In genomic region chr3:124033360-124034015, GRCh38 we compare ENCODE assay signal across 9 cellular contexts. TPM values are rescaled to one million over a fixed set of nuclear protein-coding genes. Genes with fewer than 3 reads are reported as not detected.
DNase-seq lines count a peak whose midpoint lies in the region; ATAC-seq, FAIRE-seq and TF ChIP-seq lines count a peak whose summit lies in the region.
"Had no signal": no experiment of that assay in that cellular context is flagged by ENCODE, and none has a peak within 500 bp of the region (broad histone marks: within the 10 kb centered on the region; RNA-seq: fewer than 3 reads in every experiment).

KALRN (plus strand) TSS chr3:124033369.

- CTCF ChIA-PET in activated CD4-positive, alpha-beta T cell treated with anti-CD3 and anti-CD28 coated beads, Interleukin-2, amount 10 ng/mL, durations not matched to agents 7 days and 5 days (lab: Charles Lee), result interaction anchor here (1.1 to 1.8 kb wide), 8 partner anchors 10 to 94 kb away, joined by 3 to 5 read pairs (median 4); no protein-coding TSS in a partner anchor
- CTCF ChIA-PET in GM12878 (lab: Yijun Ruan, JAX), result interaction anchor here (0.6 to 1.3 kb wide), 7 partner anchors 9 to 492 kb away, joined by 3 to 5 read pairs (median 4); no protein-coding TSS in a partner anchor

- H3K27ac ChIP-seq in GM12878 (ENCODE audit: control insufficient read depth, insufficient read depth) (no peak within 1 kb of the TSS), iPS-20b (ENCODE audit: low read length) (no peak within 1 kb of the TSS), skin epidermis (peak within 1 kb of the TSS in 19 of 21 experiments; percentile 51 to 92 (median 76))
- H3K27ac ChIP-seq: epithelial cell of prostate had no signal

- no peak for FAIRE-seq in GM12878 (lab: Jason Lieb, UNC)

- intact Hi-C loops in GM12878 (cut with micrococcal nuclease; ENCODE audit: unreplicated experiment), result no loop called here

- H2AFZ ChIP-seq in GM12878 (ENCODE audit: control insufficient read depth, low read depth, low read length), result no peak within 1 kb of the TSS; the same call in none of the 2 replicates

- no peaks in the 10 kb centered on the region; the same call in 2 of the 3 replicates for H3K9me3 ChIP-seq in GM12878 (replicated peaks; ENCODE audit: control insufficient read depth, insufficient read depth, low read length)
- no peaks in the 10 kb centered on the region for H3K9me3 ChIP-seq in iPS-20b (ENCODE audit: insufficient read depth, low read depth, low read length)

- RAD21 ChIA-PET in GM12878 (lab: Charles Lee; ENCODE audit: unreplicated experiment), result interaction anchor here (0.8 to 1.0 kb wide), 2 partner anchors 51 to 248 kb away, joined by 3 to 4 read pairs; no protein-coding TSS in a partner anchor

- in situ Hi-C loops in GM12878 (cut with MboI), result no loop called here

- H3K36me3 Mint-ChIP-seq in activated CD4-positive, alpha-beta T cell treated with anti-CD3 and anti-CD28 coated beads, Interleukin-2, amount 10 ng/mL, durations not matched to agents 7 days and 5 days (ENCODE audit: low read depth), result no peaks in the 10 kb centered on the region

- TF ChIP-seq CTCF in GM12878 (IDR thresholded peaks at IDR 0.05 in 2 of 3, conservative IDR thresholded peaks at IDR 0.05 in 1 of 3; ENCODE audit: control insufficient read depth in 2 of 3, extremely low read depth in 1 of 3, insufficient read depth in 1 of 3, low read depth in 3 of 3, low read length in 3 of 3), result no peak

- no peaks in the 10 kb centered on the region for H3K36me3 ChIP-seq in GM12878 (ENCODE audit: control insufficient read depth in 2 of 2, insufficient read depth in 2 of 2, low read length in 1 of 2)
- H3K36me3 ChIP-seq in iPS-20b (ENCODE audit: insufficient read depth, low read depth, low read length), result no peaks in the 10 kb centered on the region

- H3K27me3 ChIP-seq in GM12878 (replicated peaks in 1 of 2; ENCODE audit: control insufficient read depth in 2 of 2, insufficient read depth in 2 of 2, low read length in 1 of 2) (peaks cover 6 to 21% of the 10 kb centered on the region in 2 experiments), iPS-20b (ENCODE audit: insufficient read depth, low read length) (peaks cover 73% of the 10 kb centered on the region)

- peak within 1 kb of the TSS; percentile 55; the same call in 1 of the 2 replicates for H3K4me3 ChIP-seq in GM12878
- H3K4me3 ChIP-seq in iPS-20b (ENCODE audit: low read length), result peak within 1 kb of the TSS; percentile 81
- H3K4me3 ChIP-seq in skin epidermis, result peak within 1 kb of the TSS; percentile 48 to 74 (median 62)

- 13% methylated on average over 59 of the region's 63 CpGs for WGBS in GM12878 (ENCODE audit: insufficient coverage, insufficient replicate concordance, low lambda C conversion rate, missing lambda C conversion rate)

- peak within 1 kb of the TSS; percentile 41 for H3K4me3 Mint-ChIP-seq in activated CD4-positive, alpha-beta T cell treated with anti-CD3 and anti-CD28 coated beads, Interleukin-2, amount 10 ng/mL, durations not matched to agents 7 days and 5 days

- BruUV-seq in GM12878 (replicated peaks; lab: Mats Ljungman, UMichigan), result no TSS peak

- no peaks in the 10 kb centered on the region for H3K9me3 Mint-ChIP-seq in activated CD4-positive, alpha-beta T cell treated with anti-CD3 and anti-CD28 coated beads, Interleukin-2, amount 10 ng/mL, durations not matched to agents 7 days and 5 days

- TF ChIP-seq RAD21 in GM12878 (IDR thresholded peaks at IDR 0.05; ENCODE audit: insufficient read depth, low read depth, low read length), result no peak

- peak within 1 kb of the TSS; percentile 75; the same call in 1 of the 2 replicates for H3K4me2 ChIP-seq in GM12878 (ENCODE audit: control insufficient read depth, insufficient read depth)

- no peak within 1 kb of the TSS for H3K27ac Mint-ChIP-seq in activated CD4-positive, alpha-beta T cell treated with anti-CD3 and anti-CD28 coated beads, Interleukin-2, amount 10 ng/mL, durations not matched to agents 7 days and 5 days

- POLR2A ChIA-PET in activated CD4-positive, alpha-beta T cell treated with anti-CD3 and anti-CD28 coated beads, Interleukin-2, amount 10 ng/mL, durations not matched to agents 7 days and 5 days (lab: Charles Lee), result no interaction called here
- POLR2A ChIA-PET in GM12878 (lab: Charles Lee), result no interaction called here

- peaks cover 53% of the 10 kb centered on the region for H3K27me3 Mint-ChIP-seq in activated CD4-positive, alpha-beta T cell treated with anti-CD3 and anti-CD28 coated beads, Interleukin-2, amount 10 ng/mL, durations not matched to agents 7 days and 5 days

- SMC1A ChIA-PET in GM12878 (lab: Charles Lee; ENCODE audit: uncharacterized antibody, unreplicated experiment), result interaction anchor here (0.8 kb wide), 1 partner anchor 373 kb away, joined by 3 read pairs; no protein-coding TSS in a partner anchor

- no peaks in the 10 kb centered on the region for H3K4me1 ChIP-seq in GM12878 (ENCODE audit: control insufficient read depth, insufficient read depth, low read length)
- peaks cover 2% of the 10 kb centered on the region; the same call in 1 of the 2 replicates for H3K4me1 ChIP-seq in iPS-20b (ENCODE audit: insufficient read depth, low read length)

- H3K9ac ChIP-seq in GM12878 (ENCODE audit: control insufficient read depth, insufficient read depth, low read length) (no peak within 1 kb of the TSS), iPS-20b (ENCODE audit: low read depth, low read length) (peak within 1 kb of the TSS; percentile 67)

- no peaks in the 10 kb centered on the region for H4K20me1 ChIP-seq in GM12878 (ENCODE audit: control insufficient read depth, insufficient read depth)

- H3K4me1 Mint-ChIP-seq in activated CD4-positive, alpha-beta T cell treated with anti-CD3 and anti-CD28 coated beads, Interleukin-2, amount 10 ng/mL, durations not matched to agents 7 days and 5 days, result peaks cover 14% of the 10 kb centered on the region

- no peak for TF ChIP-seq EP300 in GM12878 (IDR thresholded peaks at IDR 0.05; ENCODE audit: borderline replicate concordance in 1 of 2, control insufficient read depth in 1 of 2, low read depth in 2 of 2, low read length in 2 of 2)

- DNase-seq in activated CD4-positive, alpha-beta T cell treated with anti-CD3 and anti-CD28 coated beads, Interleukin-2, amount 10 ng/mL, durations not matched to agents 7 days and 5 days, result no peak
- DNase-seq in activated CD4-positive, alpha-beta T cell treated with anti-CD3 and anti-CD28 coated beads for 4 hours, result no peak
- DNase-seq in GM12878 (ENCODE audit: low read depth, low spot score) (no peak), AML-193 (lab: John Stamatoyannopoulos, UW) (no peak)

- no peaks in the 10 kb centered on the region for H3K79me2 ChIP-seq in GM12878 (ENCODE audit: control insufficient read depth, insufficient read depth, low read length)

- peak; percentile 9 for ATAC-seq in HG03442 (IDR thresholded peaks at IDR 0.05; ENCODE audit: unreplicated experiment)
- peak; percentile 47 for ATAC-seq in GM12878
- ATAC-seq in GM18873 (IDR thresholded peaks at IDR 0.05; ENCODE audit: low FRiP score, unreplicated experiment), result no peak

- TF ChIP-seq POLR2A in GM12878 (IDR thresholded peaks at IDR 0.05; ENCODE audit: low read depth, low read length), result no peak

TF ChIP-seq in GM12878, 131 proteins besides CTCF, POLR2A, EP300 and RAD21:
- peak; percentile 99 for TF ChIP-seq SUZ12 (IDR thresholded peaks at IDR 0.05; ENCODE audit: unreplicated experiment)
- TF ChIP-seq, protein P1, sequence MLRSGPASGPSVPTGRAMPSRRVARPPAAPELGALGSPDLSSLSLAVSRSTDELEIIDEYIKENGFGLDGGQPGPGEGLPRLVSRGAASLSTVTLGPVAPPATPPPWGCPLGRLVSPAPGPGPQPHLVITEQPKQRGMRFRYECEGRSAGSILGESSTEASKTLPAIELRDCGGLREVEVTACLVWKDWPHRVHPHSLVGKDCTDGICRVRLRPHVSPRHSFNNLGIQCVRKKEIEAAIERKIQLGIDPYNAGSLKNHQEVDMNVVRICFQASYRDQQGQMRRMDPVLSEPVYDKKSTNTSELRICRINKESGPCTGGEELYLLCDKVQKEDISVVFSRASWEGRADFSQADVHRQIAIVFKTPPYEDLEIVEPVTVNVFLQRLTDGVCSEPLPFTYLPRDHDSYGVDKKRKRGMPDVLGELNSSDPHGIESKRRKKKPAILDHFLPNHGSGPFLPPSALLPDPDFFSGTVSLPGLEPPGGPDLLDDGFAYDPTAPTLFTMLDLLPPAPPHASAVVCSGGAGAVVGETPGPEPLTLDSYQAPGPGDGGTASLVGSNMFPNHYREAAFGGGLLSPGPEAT (IDR thresholded peaks at IDR 0.05; ENCODE audit: low read depth), result no peak
TF ChIP-seq in GM12878: peak in this region for 1.

RNA-seq across cellular contexts. Expression of gene KALRN, which starts in this region (rescaled TPM):
- 1 to 10 TPM in 1 of 2 experiments, under 1 TPM in 1; 0.79 to 1.3 TPM for total RNA-seq in activated CD4-positive, alpha-beta T cell treated with anti-CD3 and anti-CD28 coated beads, Interleukin-2, amount 10 ng/mL, durations not matched to agents 7 days and 5 days
- total RNA-seq in GM12878 (2013; cell fraction: nucleolus; rRNA removed), result 12.0 and 13.9 TPM in 2 replicates
- total RNA-seq in GM12878 (2014; rRNA removed) (0.22 and 0.23 TPM in 2 replicates), GM12878 (2014; rRNA removed; fragmentation: Illumina TruSeq; extraction: Trizol) (0.27 and 0.32 TPM in 2 replicates), GM12878 (2021) (0.26 and 0.27 TPM in 2 replicates)
- polyA plus RNA-seq in GM12878 (2011; ENCODE audit: low read depth), result 0.94 TPM
- polyA plus RNA-seq in GM12878 (2011; rRNA removed) (1.3 and 3.4 TPM in 2 replicates), GM12878 (2014; fragmentation: Illumina TruSeq; extraction: Trizol) (0.15 and 0.87 TPM in 2 replicates), GM12878 (2014; fragmentation: Nextera tagmentation; extraction: Ambion mirVana) (under 1 TPM; 0.02 to 0.03 TPM), GM12878 (2014; rRNA removed) (0.13 and 0.17 TPM in 2 replicates), GM12878 (2016; fragmentation: Nextera tagmentation; extraction: Ambion mirVana) (under 1 TPM in 1 of 2 experiments, not detected in 1; 0.25 TPM)
- 1.9 and 2.5 TPM in 2 replicates for polyA plus RNA-seq in GM12878 (2011; cell fraction: cytosol; rRNA removed)
- polyA plus RNA-seq in GM12878 (2011; cell fraction: nucleus; rRNA removed), result 2.5 and 3.8 TPM in 2 replicates
- 0.85 and 1.7 TPM in 2 replicates for polyA plus RNA-seq in GM12878 (2012)
- 3.8 and 5.2 TPM in 2 replicates for polyA minus RNA-seq in GM12878 (2011; rRNA and poly(A)+ RNA removed)
- polyA minus RNA-seq in GM12878 (2011; cell fraction: cytosol; rRNA and poly(A)+ RNA removed), result 1.2 and 2.1 TPM in 2 replicates
- polyA minus RNA-seq in GM12878 (2011; cell fraction: nucleus; rRNA and poly(A)+ RNA removed), result 2.5 and 3.7 TPM in 2 replicates

Comparison
In these comparisons a context has a peak if more than half of its experiments do, and no peak if none do; other contexts are left out.
1. H3K27ac ChIP-seq: peak in skin epidermis (19 of 21); none in GM12878 (single experiment) and iPS-20b (single experiment).
2. Peak in every context shown above with its lines, with median percentiles within 50 percentile points of each other: H3K4me3 ChIP-seq.